Comparison of ENCODE assay signal across 29 cellular contexts in genomic region chr12:84767079-84767478, GRCh38.
"Had no signal": no experiment of that assay in that cellular context is flagged by ENCODE, and none has a peak within 500 bp of the region (broad histone marks: within the 10 kb centered on the region; RNA-seq: fewer than 3 reads in every experiment).

No MANE protein-coding gene starts in this region.

- FAIRE-seq: endometrium, islet of Langerhans had no signal

- H3K4me1 ChIP-seq: body of pancreas, colonic mucosa, gastrocnemius medialis, upper lobe of left lung had no signal

- H3K4me3 Mint-ChIP-seq: activated T-cell treated with anti-CD3 and anti-CD28 coated beads, Interleukin-2, amount 50 U/mL, for 72 hours; naive B cell; neural crest cell; T-helper 2 cell treated with Interferon-gamma antibody and Interleukin-4, amounts not matched to agents 5 μg/mL and 100 μg/mL, for 36 hours had no signal

- H3K4me3 ChIP-seq: body of pancreas, cardiac muscle cell, colonic mucosa, gastrocnemius medialis, thoracic aorta, upper lobe of left lung had no signal

- H3K27ac ChIP-seq: body of pancreas, cardiac muscle cell, colonic mucosa, gastrocnemius medialis, thoracic aorta, upper lobe of left lung had no signal

- ATAC-seq: activated naive CD4-positive, alpha-beta T cell treated with anti-CD3 and anti-CD28 coated beads, Interleukin-2, amount 50 U/mL, for 72 hours; activated T-cell treated with anti-CD3 and anti-CD28 coated beads, Interleukin-2, amount 50 U/mL, for 72 hours; body of pancreas; gastrocnemius medialis; left ventricle myocardium superior; right cardiac atrium; stimulated activated naive CD8-positive, alpha-beta T cell treated with anti-CD3 and anti-CD28 coated beads, Interleukin-15, Interleukin-2, amounts not matched to agents 100 U/mL and 50 U/mL, for 24 hours had no signal

- H3K27me3 ChIP-seq: body of pancreas, cardiac muscle cell, colonic mucosa, gastrocnemius medialis, upper lobe of left lung had no signal

- H3K36me3 ChIP-seq: cardiac muscle cell, colonic mucosa, gastrocnemius medialis, thoracic aorta, upper lobe of left lung had no signal

- H3K9me3 ChIP-seq: body of pancreas, colonic mucosa, gastrocnemius medialis, thoracic aorta, upper lobe of left lung had no signal

- DNase-seq: activated CD4-positive, alpha-beta T cell treated with anti-CD3 and anti-CD28 coated beads for 4 hours; activated CD4-positive, alpha-beta T cell treated with anti-CD3 and anti-CD28 coated beads, Interleukin-2, amount 50 U/mL, for 4 hours; activated naive CD4-positive, alpha-beta T cell; activated T-cell treated with anti-CD3 and anti-CD28 coated beads for 4 hours; activated T-cell treated with anti-CD3 and anti-CD28 coated beads, Interleukin-2, amount 50 U/mL, for 72 hours; anterior cingulate cortex; body of pancreas; cerebellar nuclear complex; colonic mucosa; effector CD8-positive, alpha-beta T cell; gastrocnemius medialis; glutamatergic neuron; left ventricle myocardium superior; naive B cell; occipital lobe; posterior cingulate gyrus; right cardiac atrium; stimulated activated CD4-positive, alpha-beta T cell treated with anti-CD3 and anti-CD28 coated beads, Interleukin-12 subunit alpha, Interleukin-12 subunit beta, amount 100 ng/mL, for 4 hours; stimulated activated CD4-positive, alpha-beta T cell treated with anti-CD3 and anti-CD28 coated beads, Interleukin-4, amount 100 ng/mL, for 1 hour; stimulated activated naive CD8-positive, alpha-beta T cell treated with anti-CD3 and anti-CD28 coated beads, Interleukin-15, Interleukin-2, amounts not matched to agents 100 U/mL and 50 U/mL, for 24 hours; T-helper 1 cell; upper lobe of left lung had no signal

- H3K36me3 Mint-ChIP-seq: activated naive CD4-positive, alpha-beta T cell treated with anti-CD3 and anti-CD28 coated beads, Interleukin-2, amount 50 U/mL, for 72 hours; naive B cell had no signal

- H3K27ac Mint-ChIP-seq: activated naive CD4-positive, alpha-beta T cell treated with anti-CD3 and anti-CD28 coated beads, Interleukin-2, amount 50 U/mL, for 72 hours; activated T-cell treated with anti-CD3 and anti-CD28 coated beads, Interleukin-2, amount 50 U/mL, for 72 hours; naive B cell; T-helper 2 cell treated with Interferon-gamma antibody and Interleukin-4, amounts not matched to agents 5 μg/mL and 100 μg/mL, for 36 hours had no signal

- H3K9me3 Mint-ChIP-seq: neural crest cell; T-helper 2 cell treated with Interferon-gamma antibody and Interleukin-4, amounts not matched to agents 5 μg/mL and 100 μg/mL, for 36 hours had no signal

- H3K4me1 Mint-ChIP-seq: naive B cell, neural crest cell had no signal
